ENCODE assay signal across 31 cellular contexts in the genomic region with DNA sequence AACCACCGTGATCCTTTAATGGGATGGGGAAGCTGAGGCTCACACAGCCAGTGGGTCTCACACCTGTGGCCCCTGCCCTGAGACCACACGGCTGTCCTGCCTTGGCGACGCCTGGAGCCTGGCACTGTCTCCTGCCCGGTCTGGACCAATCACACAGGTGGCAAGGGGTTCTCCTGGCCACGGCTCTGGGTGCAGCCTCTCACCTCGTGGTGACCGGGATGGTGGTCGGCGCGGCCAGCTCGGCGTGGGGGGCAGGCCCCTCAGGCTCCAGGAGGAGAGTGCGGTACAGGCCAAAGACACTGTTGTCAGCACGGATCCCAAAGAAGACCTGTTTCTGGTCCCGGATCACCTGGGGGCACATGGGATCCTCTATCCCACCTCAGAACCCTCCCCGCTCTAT. TPM values are rescaled to one million over a fixed set of nuclear protein-coding genes. Genes with fewer than 3 reads are reported as not detected.
"Had no signal": no experiment of that assay in that cellular context is flagged by ENCODE, and none has a peak within 500 bp of the region (broad histone marks: within the 10 kb centered on the region; RNA-seq: fewer than 3 reads in every experiment).

No MANE protein-coding gene starts in this region.

- H3K36me3 ChIP-seq: adrenal gland, breast epithelium had no signal

- H3K27ac ChIP-seq: adrenal gland, body of pancreas, breast epithelium had no signal

- H3K4me1 ChIP-seq: adrenal gland, body of pancreas, breast epithelium had no signal

- H3K9me3 ChIP-seq: adrenal gland, body of pancreas, breast epithelium had no signal

- ATAC-seq: activated CD8-positive, alpha-beta T cell treated with anti-CD3 and anti-CD28 coated beads for 36 hours; activated naive CD4-positive, alpha-beta T cell treated with anti-CD3 and anti-CD28 coated beads, Interleukin-2, amount 50 U/mL, for 72 hours; activated T-cell treated with anti-CD3 and anti-CD28 coated beads, Interleukin-2, amount 50 U/mL, for 72 hours; activated T-helper 17 cell treated with anti-CD3 and anti-CD28 coated beads, Interleukin-2, amount 50 U/mL, for 72 hours; body of pancreas; SK-N-SH treated with all-trans-retinoic acid at 6 μM for 48 hours had no signal

- H3K27me3 ChIP-seq: adrenal gland, body of pancreas, breast epithelium had no signal

- FAIRE-seq: astrocyte had no signal

- H3K4me3 ChIP-seq: adrenal gland, body of pancreas, breast epithelium had no signal

- DNase-seq: activated CD4-positive, alpha-beta T cell treated with anti-CD3 and anti-CD28 coated beads, Interleukin-2, amount 10 ng/mL, durations not matched to agents 24 days and 14 days; activated CD4-positive, alpha-beta T cell treated with anti-CD3 and anti-CD28 coated beads, Interleukin-2, amount 50 U/mL, for 4 hours; activated CD8-positive, alpha-beta T cell treated with anti-CD3 and anti-CD28 coated beads for 36 hours; activated effector memory CD4-positive, alpha-beta T cell treated with anti-CD3 and anti-CD28 coated beads, Interleukin-2, amount 50 U/mL, for 16 hours; activated naive CD4-positive, alpha-beta T cell; activated T-cell treated with anti-CD3 and anti-CD28 coated beads, Interleukin-2, amount 50 U/mL, for 1 hour; activated T-cell treated with anti-CD3 and anti-CD28 coated beads, Interleukin-2, amount 50 U/mL, for 72 hours; adrenal gland; body of pancreas; caudate nucleus; Karpas-422; KBM-7; NCI-H1048; NCI-H1105 treated with DMSO at 0.1 percent for 48 hours; NCI-H1436; NCI-H1694; NCI-H1930; NCI-H2081 treated with DMSO at 0.1 percent for 48 hours; NCI-H345; NCI-H524 treated with DMSO at 0.1 percent for 48 hours; SIG-M5; SW 1271; T-helper 1 cell; T-helper 9 cell had no signal

RNA-seq across cellular contexts. Expression of a gene that starts 8.7 kb away (rescaled TPM):
- total RNA-seq: RPMI7951, SK-MEL-5 had no signal

RNA-seq across cellular contexts. Expression of a gene that starts 39.1 kb away (rescaled TPM):
- total RNA-seq: activated CD4-positive, alpha-beta T cell treated with anti-CD3 and anti-CD28 coated beads, Interleukin-2, amount 10 ng/mL, durations not matched to agents 24 days and 14 days; activated T-helper 17 cell treated with anti-CD3 and anti-CD28 coated beads, Interleukin-2, amount 50 U/mL, for 72 hours; SK-MEL-5 had no signal
